In the genomic region with DNA sequence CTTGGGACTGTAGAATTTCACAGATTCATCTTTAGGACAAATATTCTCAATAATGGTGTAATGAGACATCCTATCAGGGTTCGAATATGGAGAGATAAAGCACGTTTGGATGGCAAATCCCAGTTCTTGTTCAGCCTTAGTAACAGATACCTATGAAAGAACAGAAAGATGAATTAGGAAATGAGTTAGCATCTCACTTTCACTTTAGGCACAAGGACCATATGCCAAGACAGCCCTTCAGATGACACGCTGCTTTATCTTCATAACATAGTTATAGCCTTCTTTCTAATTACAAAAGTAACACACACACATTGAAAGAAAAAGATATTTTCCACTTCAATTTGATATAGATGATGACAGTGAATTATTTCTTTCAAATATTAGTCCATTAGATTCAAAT, we compare ENCODE assay signal across 13 cellular contexts.
A peak's percentile ranks its signal among the peaks of the same experiment; 100 is the strongest.
DNase-seq lines count a peak whose midpoint lies in the region; ATAC-seq and TF ChIP-seq lines count a peak whose summit lies in the region.
"Had no signal": no experiment of that assay in that cellular context is flagged by ENCODE, and none has a peak within 500 bp of the region (broad histone marks: within the 10 kb centered on the region; RNA-seq: fewer than 3 reads in every experiment).

No MANE protein-coding gene starts in this region.

- no peak for TF ChIP-seq CTCF in prostate gland (IDR thresholded peaks at IDR 0.05)
- TF ChIP-seq CTCF in BE2C (IDR thresholded peaks at IDR 0.05; ENCODE audit: low read depth, low read length), result no peak

- no peaks in the 10 kb centered on the region for H3K27me3 Mint-ChIP-seq in stimulated activated naive CD8-positive, alpha-beta T cell treated with anti-CD3 and anti-CD28 coated beads, Interleukin-15, Interleukin-2, amounts not matched to agents 100 ng/mL and 50 ng/mL, for 24 hours
- H3K27me3 Mint-ChIP-seq: CD4-positive, CD25-positive, alpha-beta regulatory T cell had no signal

- intact Hi-C loops in prostate gland (cut with DNase I), result no loop called here

- peaks cover 85% of the 10 kb centered on the region for H3K36me3 ChIP-seq in adipocyte (ENCODE audit: control insufficient read depth, insufficient read depth, low read length, severe bottlenecking)
- H3K36me3 ChIP-seq in prostate gland, result no peaks in the 10 kb centered on the region
- no peaks in the 10 kb centered on the region for H3K36me3 ChIP-seq in BE2C

- no peak for DNase-seq in stimulated activated naive CD8-positive, alpha-beta T cell treated with anti-CD3 and anti-CD28 coated beads, Interleukin-15, Interleukin-2, amounts not matched to agents 100 U/mL and 50 U/mL, for 24 hours
- DNase-seq in adipocyte (ENCODE audit: low read depth), result no peak
- no peak for DNase-seq in prostate gland (ENCODE audit: low spot score)
- DNase-seq in BE2C, result no peak
- no peak for DNase-seq in NCI-H2029 treated with DMSO at 0.1 percent for 48 hours (lab: John Stamatoyannopoulos, UW)
- no peak for DNase-seq in amniotic stem cell (lab: John Stamatoyannopoulos, UW)
- DNase-seq: effector CD8-positive, alpha-beta T cell; NCI-H1417; NCI-H748 treated with DMSO at 0.1 percent for 48 hours had no signal

- H3K9ac ChIP-seq in adipocyte (ENCODE audit: low read length), result peak overlapping the region; percentile 81

- H3K4me1 ChIP-seq in adipocyte (ENCODE audit: control insufficient read depth, insufficient read depth, low read length) (peaks cover 51% of the 10 kb centered on the region), prostate gland (replicated peaks) (no peaks in the 10 kb centered on the region), BE2C (no peaks in the 10 kb centered on the region)

- TF ChIP-seq POLR2A in prostate gland (IDR thresholded peaks at IDR 0.05), result no peak

- peak overlapping the region; percentile 50 for H3K4me3 Mint-ChIP-seq in stimulated activated naive CD8-positive, alpha-beta T cell treated with anti-CD3 and anti-CD28 coated beads, Interleukin-15, Interleukin-2, amounts not matched to agents 100 ng/mL and 50 ng/mL, for 24 hours

- H3K4me1 Mint-ChIP-seq in stimulated activated naive CD8-positive, alpha-beta T cell treated with anti-CD3 and anti-CD28 coated beads, Interleukin-15, Interleukin-2, amounts not matched to agents 100 ng/mL and 50 ng/mL, for 24 hours (ENCODE audit: low read depth), result peaks cover 41% of the 10 kb centered on the region

- ATAC-seq in stimulated activated naive CD8-positive, alpha-beta T cell treated with anti-CD3 and anti-CD28 coated beads, Interleukin-15, Interleukin-2, amounts not matched to agents 100 U/mL and 50 U/mL, for 24 hours, result no peak
- ATAC-seq in GM21526 (IDR thresholded peaks at IDR 0.05; ENCODE audit: low FRiP score, unreplicated experiment), result no peak

- 70% methylated on average over 3 of the region's 3 CpGs for WGBS in prostate gland

- peak overlapping the region; percentile 44 to 55 for H3K27ac ChIP-seq in prostate gland
- H3K27ac ChIP-seq: SJSA1 had no signal

- H3K4me3 ChIP-seq in adipocyte (ENCODE audit: low read length) (peak overlapping the region; percentile 45), prostate gland (no peak overlapping the region), BE2C (ENCODE audit: low read depth, low read length) (no peak overlapping the region)
- H3K4me3 ChIP-seq: SJSA1 had no signal

- peaks cover 48% of the 10 kb centered on the region for H3K36me3 Mint-ChIP-seq in stimulated activated naive CD8-positive, alpha-beta T cell treated with anti-CD3 and anti-CD28 coated beads, Interleukin-15, Interleukin-2, amounts not matched to agents 100 ng/mL and 50 ng/mL, for 24 hours (ENCODE audit: low read depth)

- no peaks in the 10 kb centered on the region for H3K27me3 ChIP-seq in adipocyte (replicated peaks; ENCODE audit: control insufficient read depth, insufficient read depth, low read length)
- H3K27me3 ChIP-seq in prostate gland (replicated peaks; ENCODE audit: insufficient read depth), result no peaks in the 10 kb centered on the region
- H3K27me3 ChIP-seq in BE2C, result no peaks in the 10 kb centered on the region
- H3K27me3 ChIP-seq: SJSA1 had no signal

- H3K9me3 ChIP-seq in adipocyte (ENCODE audit: control insufficient read depth, low read length) (no peaks in the 10 kb centered on the region), prostate gland (no peaks in the 10 kb centered on the region), BE2C (no peaks in the 10 kb centered on the region)
- H3K9me3 ChIP-seq: SJSA1 had no signal

- H3K9me3 Mint-ChIP-seq in stimulated activated naive CD8-positive, alpha-beta T cell treated with anti-CD3 and anti-CD28 coated beads, Interleukin-15, Interleukin-2, amounts not matched to agents 100 ng/mL and 50 ng/mL, for 24 hours, result no peaks in the 10 kb centered on the region

- H3K27ac Mint-ChIP-seq in stimulated activated naive CD8-positive, alpha-beta T cell treated with anti-CD3 and anti-CD28 coated beads, Interleukin-15, Interleukin-2, amounts not matched to agents 100 ng/mL and 50 ng/mL, for 24 hours, result peak overlapping the region; percentile 88
- H3K27ac Mint-ChIP-seq: CD4-positive, CD25-positive, alpha-beta regulatory T cell had no signal
